Comparison of ENCODE assay signal across 15 cellular contexts in the genomic region with DNA sequence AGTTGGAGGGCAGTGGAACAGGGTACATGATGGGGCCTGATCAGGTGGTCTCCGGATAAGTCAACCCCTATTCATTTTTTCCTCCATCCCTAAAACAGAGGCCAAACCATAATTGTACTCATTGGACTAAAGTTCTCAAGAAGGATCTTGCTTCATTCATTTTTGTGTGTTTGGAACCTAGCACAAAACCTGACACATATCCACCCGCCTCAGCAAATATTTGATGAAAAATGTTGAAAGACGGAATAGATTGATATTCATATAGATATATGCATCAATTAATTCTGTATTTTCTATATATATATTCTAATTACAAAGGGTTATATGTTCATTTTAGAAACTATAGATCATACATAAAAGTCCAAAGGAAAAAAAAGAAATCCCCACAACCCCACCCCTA.
"Had no signal": no experiment of that assay in that cellular context is flagged by ENCODE, and none has a peak within 500 bp of the region (broad histone marks: within the 10 kb centered on the region; RNA-seq: fewer than 3 reads in every experiment).

No MANE protein-coding gene starts in this region.

- H3K27ac Mint-ChIP-seq: activated naive CD8-positive, alpha-beta T cell; brain; stimulated activated memory B cell treated with anti-CD40 and anti-IgM and Interleukin-4, amounts not matched to agents 10 μg/mL and 1 μg/mL and 100 μg/mL, for 72 hours had no signal

- H3K27me3 Mint-ChIP-seq: activated naive CD8-positive, alpha-beta T cell; brain; naive thymus-derived CD4-positive, alpha-beta T cell; stimulated activated memory B cell treated with anti-CD40 and anti-IgM and Interleukin-4, amounts not matched to agents 10 μg/mL and 1 μg/mL and 100 μg/mL, for 72 hours had no signal

- ATAC-seq: mucosa of descending colon; stimulated activated memory B cell treated with anti-CD40 and anti-IgM and Interleukin-4, amounts not matched to agents 10 μg/mL and 1 μg/mL and 100 μg/mL, for 72 hours had no signal

- H3K27me3 ChIP-seq: neutrophil had no signal

- H3K4me1 ChIP-seq: parathyroid adenoma had no signal

- H3K9me3 ChIP-seq: left ventricle myocardium inferior, mucosa of descending colon, neutrophil had no signal

- H3K9me3 Mint-ChIP-seq: brain; naive thymus-derived CD4-positive, alpha-beta T cell; stimulated activated memory B cell treated with anti-CD40 and anti-IgM and Interleukin-4, amounts not matched to agents 10 μg/mL and 1 μg/mL and 100 μg/mL, for 72 hours had no signal

- H3K4me3 ChIP-seq: left ventricle myocardium inferior, mucosa of descending colon had no signal

- H3K4me3 Mint-ChIP-seq: activated naive CD8-positive, alpha-beta T cell; brain; stimulated activated memory B cell treated with anti-CD40 and anti-IgM and Interleukin-4, amounts not matched to agents 10 μg/mL and 1 μg/mL and 100 μg/mL, for 72 hours had no signal

- H3K27ac ChIP-seq: left ventricle myocardium inferior, neutrophil, parathyroid adenoma, VCaP had no signal

- DNase-seq: activated CD4-positive, alpha-beta T cell treated with anti-CD3 and anti-CD28 coated beads for 1 hour; activated effector memory CD4-positive, alpha-beta T cell treated with anti-CD3 and anti-CD28 coated beads, Interleukin-2, amount 50 U/mL, for 16 hours; cortex of kidney; effector CD4-positive, alpha-beta T cell; foreskin fibroblast; hypothalamus; left ventricle myocardium inferior; mucosa of descending colon; naive thymus-derived CD4-positive, alpha-beta T cell had no signal
